In the genomic region with DNA sequence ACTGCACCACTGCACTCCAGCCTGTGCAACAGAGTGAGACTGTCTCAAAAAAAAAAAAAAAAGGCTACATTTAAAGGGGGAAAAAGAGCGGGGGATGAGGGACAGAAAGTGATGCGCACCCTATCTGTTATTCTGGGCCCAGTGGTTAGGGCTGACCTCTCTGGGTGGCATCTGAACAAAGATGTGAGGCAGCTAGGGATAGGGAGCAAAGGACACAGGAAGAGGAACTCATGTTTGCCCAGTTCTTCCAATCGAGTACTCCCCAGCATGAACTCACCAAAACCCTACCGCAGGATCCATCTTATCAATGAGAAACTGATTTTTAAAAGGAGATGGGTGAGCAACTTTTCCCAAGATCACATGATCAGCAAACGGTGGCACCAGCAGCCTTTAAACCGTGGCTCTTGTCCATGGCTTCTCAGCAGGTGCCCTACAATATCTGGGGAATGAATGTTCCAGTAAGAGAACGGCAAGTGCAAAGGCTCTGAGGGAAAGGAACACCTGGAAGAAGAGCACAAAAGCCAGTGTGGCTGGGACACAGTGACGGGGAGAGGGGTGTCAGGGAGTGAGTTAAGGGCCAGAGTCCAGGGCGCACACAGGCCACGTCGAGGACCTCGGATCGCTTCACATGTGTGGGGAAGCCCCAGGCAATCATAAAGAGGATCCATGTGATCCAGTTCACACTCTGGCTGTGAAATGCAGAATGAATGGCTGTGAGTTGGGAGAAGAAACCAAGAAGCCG, we compare ENCODE assay signal across 17 cellular contexts. TPM values are rescaled to one million over a fixed set of nuclear protein-coding genes. Genes with fewer than 3 reads are reported as not detected.
DNase-seq lines count a peak whose midpoint lies in the region; ATAC-seq and TF ChIP-seq lines count a peak whose summit lies in the region.
"Had no signal": no experiment of that assay in that cellular context is flagged by ENCODE, and none has a peak within 500 bp of the region (broad histone marks: within the 10 kb centered on the region; RNA-seq: fewer than 3 reads in every experiment).

No MANE protein-coding gene starts in this region.

- no peak overlapping the region for H3K4me3 Mint-ChIP-seq in naive thymus-derived CD8-positive, alpha-beta T cell
- H3K4me3 Mint-ChIP-seq: stimulated activated naive CD8-positive, alpha-beta T cell treated with anti-CD3 and anti-CD28 coated beads, Interleukin-15, amount 100 ng/mL, for 72 hours had no signal

- peaks cover 0 to 41% (median 10%) of the 10 kb centered on the region in 3 donors for H3K36me3 Mint-ChIP-seq in naive thymus-derived CD8-positive, alpha-beta T cell

- H3K27me3 ChIP-seq in heart right ventricle = no peaks in the 10 kb centered on the region
- H3K27me3 ChIP-seq in body of pancreas = no peaks in the 10 kb centered on the region
- H3K27me3 ChIP-seq: esophagus squamous epithelium had no signal

- TF ChIP-seq CTCF in heart right ventricle (IDR thresholded peaks at IDR 0.05) (no peak), body of pancreas (IDR thresholded peaks at IDR 0.05) (no peak)

- H3K9me3 Mint-ChIP-seq in naive thymus-derived CD8-positive, alpha-beta T cell = no peaks in the 10 kb centered on the region
- H3K9me3 Mint-ChIP-seq: stimulated activated naive CD8-positive, alpha-beta T cell treated with anti-CD3 and anti-CD28 coated beads, Interleukin-15, amount 100 ng/mL, for 72 hours had no signal

- intact Hi-C loops in heart right ventricle (cut with DNase I) = no loop called here
- intact Hi-C loops in left ventricle myocardium superior (cut with micrococcal nuclease) = no loop called here
- intact Hi-C loops in body of pancreas (cut with DNase I) = no loop called here

- H3K4me1 ChIP-seq in heart right ventricle (peaks cover 12 to 98% (median 78%) of the 10 kb centered on the region in 9 donors), body of pancreas (peaks cover 61% of the 10 kb centered on the region)

- peak overlapping the region in 8 of 10 donors; percentile 2 to 85 (median 58) for H3K27ac Mint-ChIP-seq in naive thymus-derived CD8-positive, alpha-beta T cell

- ATAC-seq in heart right ventricle (no peak), left ventricle myocardium superior (no peak), body of pancreas (peak; percentile 69)
- ATAC-seq in naive thymus-derived CD8-positive, alpha-beta T cell = no peak
- ATAC-seq: lower lobe of right lung; stimulated activated naive CD8-positive, alpha-beta T cell treated with anti-CD3 and anti-CD28 coated beads, Interleukin-15, amount 100 ng/mL, for 72 hours had no signal

- DNase-seq in heart right ventricle (no peak), left ventricle myocardium superior (no peak), body of pancreas (peak; percentile 37 to 89 (median 86)), nucleus accumbens (lab: John Stamatoyannopoulos, UW) (no peak), T1000 (lab: John Stamatoyannopoulos, UW) (no peak), SW480 (ENCODE audit: low spot score) (no peak), amygdala (lab: John Stamatoyannopoulos, UW) (no peak)
- DNase-seq in naive thymus-derived CD8-positive, alpha-beta T cell = no peak
- DNase-seq: cortex of kidney; DMS53; esophagus squamous epithelium; lower lobe of right lung; NCI-H1092 treated with DMSO at 0.1 percent for 48 hours; NCI-H2227 treated with DMSO at 0.1 percent for 48 hours; SIG-M5; stimulated activated naive CD8-positive, alpha-beta T cell treated with anti-CD3 and anti-CD28 coated beads, Interleukin-15, amount 100 ng/mL, for 72 hours had no signal

- H3K9me3 ChIP-seq in heart right ventricle = no peaks in the 10 kb centered on the region
- H3K9me3 ChIP-seq in body of pancreas = no peaks in the 10 kb centered on the region
- H3K9me3 ChIP-seq: esophagus squamous epithelium, lower lobe of right lung had no signal

- peak in 1 of 3 donors; percentile 62 for TF ChIP-seq POLR2A in body of pancreas (IDR thresholded peaks at IDR 0.05)

- H3K4me1 Mint-ChIP-seq in naive thymus-derived CD8-positive, alpha-beta T cell = peaks cover 36 to 80% (median 61%) of the 10 kb centered on the region in 4 donors

- H3K27ac ChIP-seq in heart right ventricle = peak overlapping the region in 6 of 10 donors; percentile 42 to 90 (median 77)
- peak overlapping the region; percentile 49 to 86 (median 74) for H3K27ac ChIP-seq in body of pancreas

- H3K27me3 Mint-ChIP-seq in naive thymus-derived CD8-positive, alpha-beta T cell = no peaks in the 10 kb centered on the region
- H3K27me3 Mint-ChIP-seq: stimulated activated naive CD8-positive, alpha-beta T cell treated with anti-CD3 and anti-CD28 coated beads, Interleukin-15, amount 100 ng/mL, for 72 hours had no signal

- WGBS in heart right ventricle, 2 donors = 87 to 89% methylated on average over 14 of the region's 14 CpGs
- WGBS in body of pancreas, 2 donors = 50 to 53% methylated on average over 13 to 14 of the region's 14 CpGs

- no peak overlapping the region for H3K4me3 ChIP-seq in heart right ventricle
- no peak overlapping the region for H3K4me3 ChIP-seq in body of pancreas
- H3K4me3 ChIP-seq: esophagus squamous epithelium, lower lobe of right lung, skin epidermis had no signal

- POLR2A ChIA-PET in naive thymus-derived CD8-positive, alpha-beta T cell (lab: Charles Lee) = no interaction called here

- H3K36me3 ChIP-seq in heart right ventricle (peaks cover 0 to 29% (median 0%) of the 10 kb centered on the region in 9 donors), body of pancreas (replicated peaks in 1 of 2; ENCODE audit: insufficient read depth in 1 of 2, low read depth in 2 of 2) (no peaks in the 10 kb centered on the region)

RNA-seq across cellular contexts. Expression of a gene that starts 22.0 kb away (rescaled TPM):
- total RNA-seq in heart right ventricle (100 to 1,000 TPM in 7 of 10 donors, 10 to 100 TPM in 3; 84.0 to 135 (median 120) TPM), left ventricle myocardium superior (156 TPM), body of pancreas (10 to 100 TPM; 30.1 to 70.5 TPM)
- polyA plus RNA-seq in heart right ventricle = 10 to 100 TPM; 39.6 to 39.9 TPM
- total RNA-seq in naive thymus-derived CD8-positive, alpha-beta T cell = 10 to 100 TPM; 91.7 to 94.7 TPM
- polyA plus RNA-seq in naive thymus-derived CD8-positive, alpha-beta T cell = 1 to 10 TPM; 1.6 to 9.0 (median 4.4) TPM

Comparison
In these comparisons a context has a peak if more than half of its experiments do, and no peak if none do; other contexts are left out.
1. DNase-seq: peak in body of pancreas (4 of 4); none in heart right ventricle (0 of 2), left ventricle myocardium superior (single experiment), naive thymus-derived CD8-positive, alpha-beta T cell (0 of 10), nucleus accumbens (0 of 56), T1000 (single experiment), SW480 (single experiment) and amygdala (0 of 56).